10 cellular contexts compared by ENCODE assay signal in the genomic region with DNA sequence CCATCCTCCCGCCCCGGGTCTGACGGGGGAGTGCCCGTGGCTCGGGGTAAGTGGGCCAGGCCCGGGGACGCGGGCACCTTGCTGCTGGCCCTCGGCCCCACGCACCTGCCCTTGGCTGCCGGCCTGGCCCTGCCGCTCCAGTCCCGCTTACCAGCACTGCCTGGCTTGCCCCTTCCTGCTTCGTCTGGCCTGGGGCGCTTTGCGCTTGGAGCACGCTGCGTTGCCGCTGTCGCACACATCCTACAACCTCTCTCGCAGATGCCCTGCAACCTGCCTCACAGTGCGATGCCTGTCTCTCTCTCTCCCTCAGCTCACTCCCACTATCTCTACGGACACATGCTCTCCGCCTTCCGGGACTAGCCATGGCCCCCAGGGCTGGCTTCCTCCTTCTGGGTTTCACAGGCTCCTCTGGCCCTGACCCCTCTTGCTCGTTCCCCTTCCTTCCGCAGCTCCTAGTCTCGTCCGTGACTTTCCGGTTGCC. TPM values are rescaled to one million over a fixed set of nuclear protein-coding genes. Genes with fewer than 3 reads are reported as not detected.
DNase-seq lines count a peak whose midpoint lies in the region; ATAC-seq, FAIRE-seq and TF ChIP-seq lines count a peak whose summit lies in the region.
"Had no signal": no experiment of that assay in that cellular context is flagged by ENCODE, and none has a peak within 500 bp of the region (broad histone marks: within the 10 kb centered on the region; RNA-seq: fewer than 3 reads in every experiment).

No MANE protein-coding gene starts in this region.

- H3K27me3 ChIP-seq in small intestine (ENCODE audit: control insufficient read depth in 2 of 2, insufficient read depth in 2 of 2, low read length in 2 of 2): peaks cover 9 to 11% of the 10 kb centered on the region in 2 donors

- peak overlapping the region; percentile 29 for H3K4me3 ChIP-seq in mesodermal cell (ENCODE audit: extremely low read depth, insufficient read depth, low read length, poor library complexity, severe bottlenecking)
- no peak overlapping the region for H3K4me3 ChIP-seq in small intestine (ENCODE audit: low read depth in 1 of 2, low read length in 2 of 2)

- FAIRE-seq in small intestine (lab: Jason Lieb, UNC): no peak

- H3K27ac Mint-ChIP-seq in type B pancreatic cell: no peak overlapping the region

- no peaks in the 10 kb centered on the region for H3K36me3 ChIP-seq in mesodermal cell (ENCODE audit: control insufficient read depth, insufficient read depth, low read length)
- H3K36me3 ChIP-seq in small intestine (ENCODE audit: control insufficient read depth in 2 of 2, insufficient read depth in 2 of 2, low read length in 2 of 2): no peaks in the 10 kb centered on the region

- H3K27me3 Mint-ChIP-seq in type B pancreatic cell: peaks cover 83% of the 10 kb centered on the region

- H3K27ac ChIP-seq in mesodermal cell (ENCODE audit: low read depth, low read length, severe bottlenecking) (no peak overlapping the region), small intestine (ENCODE audit: low read depth in 1 of 2, low read length in 1 of 2) (no peak overlapping the region)

- no peaks in the 10 kb centered on the region for H3K36me3 Mint-ChIP-seq in type B pancreatic cell

- H3K4me1 Mint-ChIP-seq in type B pancreatic cell (ENCODE audit: unreplicated experiment): no peaks in the 10 kb centered on the region

- DNase-seq in activated effector memory CD4-positive, alpha-beta T cell treated with anti-CD3 and anti-CD28 coated beads, Interleukin-2, amount 50 U/mL, for 16 hours: peak; percentile 56
- DNase-seq in activated effector memory CD4-positive, alpha-beta T cell treated with Interleukin-2 at 50 U/mL for 16 hours: no peak
- DNase-seq in ecto neural progenitor cell (ENCODE audit: low spot score) (peak; percentile 57), type B pancreatic cell (ENCODE audit: extremely low spot score, unreplicated experiment) (no peak), small intestine (no peak), NCI-H748 (lab: John Stamatoyannopoulos, UW; ENCODE audit: unreplicated experiment) (no peak)
- DNase-seq: NCI-H2171; stimulated activated naive CD4-positive, alpha-beta T cell treated with Interleukin-2 at 50 U/mL for 16 hours had no signal

- TF ChIP-seq CTCF in type B pancreatic cell (conservative IDR thresholded peaks at IDR 0.05): no peak

- no peaks in the 10 kb centered on the region for H3K4me1 ChIP-seq in mesodermal cell (ENCODE audit: control insufficient read depth, insufficient read depth, low read length, poor library complexity, severe bottlenecking)
- no peaks in the 10 kb centered on the region for H3K4me1 ChIP-seq in small intestine (ENCODE audit: control insufficient read depth in 2 of 2, insufficient read depth in 1 of 2, low read depth in 1 of 2, low read length in 1 of 2)

- H3K9me3 ChIP-seq in mesodermal cell (ENCODE audit: control insufficient read depth, low read length) (no peaks in the 10 kb centered on the region), small intestine (ENCODE audit: control insufficient read depth, low read depth) (no peaks in the 10 kb centered on the region)

- peak overlapping the region; percentile 65 for H3K4me3 Mint-ChIP-seq in type B pancreatic cell

- WGBS in mesodermal cell (ENCODE audit: insufficient coverage in 2 of 2), 2 experiments: 44 to 53% methylated on average over 19 to 29 of the region's 30 CpGs
- WGBS in small intestine, 3 donors: 33 to 48% (median 43%) methylated on average over 20 to 30 of the region's 30 CpGs

- no peaks in the 10 kb centered on the region for H3K9me3 Mint-ChIP-seq in type B pancreatic cell

- no peak for ATAC-seq in GM19397 (IDR thresholded peaks at IDR 0.05; ENCODE audit: unreplicated experiment)

RNA-seq across cellular contexts. Expression of gene MYOG, which starts 9.7 kb away (rescaled TPM):
- 0.37 TPM for polyA plus RNA-seq in mesodermal cell (2013, experiment 1 of 2)
- not detected for polyA plus RNA-seq in mesodermal cell (2013, experiment 2 of 2)
- total RNA-seq in type B pancreatic cell (ENCODE audit: low replicate concordance): 2.1 TPM in 1 of 2 replicates, not detected in the other
- polyA plus RNA-seq in small intestine: not detected

RNA-seq across cellular contexts. Expression of gene PPFIA4, which starts 49.8 kb away (rescaled TPM):
- 6.4 TPM for polyA plus RNA-seq in mesodermal cell (2013, experiment 1 of 2)
- polyA plus RNA-seq in mesodermal cell (2013, experiment 2 of 2): 6.1 TPM
- total RNA-seq in type B pancreatic cell (ENCODE audit: low replicate concordance): 0.71 and 4.9 TPM in 2 replicates
- under 1 TPM in 2 of 3 donors, not detected in 1; 0.27 to 0.54 TPM for polyA plus RNA-seq in small intestine

RNA-seq across cellular contexts. Expression of gene ADORA1, which starts 51.5 kb away (rescaled TPM):
- polyA plus RNA-seq in mesodermal cell (2013, experiment 1 of 2): 9.9 TPM
- 10.3 TPM for polyA plus RNA-seq in mesodermal cell (2013, experiment 2 of 2)
- total RNA-seq in type B pancreatic cell (ENCODE audit: low replicate concordance): 0.40 and 2.7 TPM in 2 replicates
- 1 to 10 TPM in 1 of 3 donors, under 1 TPM in 1, not detected in 1; 0.54 to 1.4 TPM for polyA plus RNA-seq in small intestine

Comparison
In these comparisons a context has a peak if more than half of its experiments do, and no peak if none do; other contexts are left out.
1. DNase-seq: peak in activated effector memory CD4-positive, alpha-beta T cell treated with anti-CD3 and anti-CD28 coated beads, Interleukin-2, amount 50 U/mL, for 16 hours (single experiment) and ecto neural progenitor cell (single experiment); none in activated effector memory CD4-positive, alpha-beta T cell treated with Interleukin-2 at 50 U/mL for 16 hours (single experiment), type B pancreatic cell (single experiment), small intestine (single experiment) and NCI-H748 (single experiment).